Comparison of ENCODE assay signal across 9 cellular contexts in genomic region chr16:68084504-68085258, GRCh38. TPM values are rescaled to one million over a fixed set of nuclear protein-coding genes. Genes with fewer than 3 reads are reported as not detected.
A peak's percentile ranks its signal among the peaks of the same experiment; 100 is the strongest.
DNase-seq lines count a peak whose midpoint lies in the region; ATAC-seq, FAIRE-seq and TF ChIP-seq lines count a peak whose summit lies in the region.
"Had no signal": no experiment of that assay in that cellular context is flagged by ENCODE, and none has a peak within 500 bp of the region (broad histone marks: within the 10 kb centered on the region; RNA-seq: fewer than 3 reads in every experiment).

No MANE protein-coding gene starts in this region.

- H3K4ac ChIP-seq in H1 (replicated peaks; ENCODE audit: insufficient read length, low read depth, low read length) (no peak overlapping the region), mesendoderm (ENCODE audit: low read depth, low read length) (peak overlapping the region; percentile 4)

- WGBS in H1 (ENCODE audit: extremely low coverage in 1 of 2, insufficient coverage in 1 of 2, insufficient read length in 1 of 2, insufficient replicate concordance in 2 of 2, low coverage in 1 of 2, low lambda C conversion rate in 2 of 2, missing lambda C conversion rate in 1 of 2), 2 experiments, result 1% methylated on average over 37 of the region's 45 CpGs; no CpG with 5 or more reads in 1 of the 2 experiments
- WGBS in mesendoderm (ENCODE audit: extremely low coverage, insufficient coverage, low lambda C conversion rate), result no CpG with 5 or more reads among the region's 45 CpGs

- no peaks in the 10 kb centered on the region for H3K36me3 ChIP-seq in BLaER1
- no peaks in the 10 kb centered on the region for H3K36me3 ChIP-seq in H1 (ENCODE audit: control insufficient read depth in 2 of 4, insufficient read depth in 4 of 4, low read length in 3 of 4)
- H3K36me3 ChIP-seq in mesendoderm (ENCODE audit: control insufficient read depth, insufficient read depth, low read length), result no peaks in the 10 kb centered on the region

- no peak for TF ChIP-seq EP300 in H1 (IDR thresholded peaks at IDR 0.05; ENCODE audit: borderline replicate concordance in 1 of 2, low read depth in 2 of 2, low read length in 2 of 2)

- peaks cover 79% of the 10 kb centered on the region for H3K4me1 ChIP-seq in BLaER1
- H3K4me1 ChIP-seq in H1 (replicated peaks in 1 of 4; ENCODE audit: control insufficient read depth in 3 of 4, insufficient read depth in 4 of 4, low read length in 3 of 4), result peaks cover 0 to 11% (median 6%) of the 10 kb centered on the region in 4 experiments; a peak in 6 of 7 replicates
- H3K4me1 ChIP-seq in mesendoderm (ENCODE audit: control insufficient read depth, low read depth, low read length), result no peaks in the 10 kb centered on the region

- H3K27ac ChIP-seq in BLaER1, result peak overlapping the region; percentile 95
- H3K27ac ChIP-seq in H1 (ENCODE audit: low read depth, low read length), result peak overlapping the region; percentile 89
- peak overlapping the region; percentile 93 for H3K27ac ChIP-seq in mesendoderm (ENCODE audit: low read depth, low read length)

- H3K14ac ChIP-seq in H1 (ENCODE audit: insufficient read length), result no peak overlapping the region

- TF ChIP-seq POLR2A in H1 (IDR thresholded peaks at IDR 0.05; ENCODE audit: control extremely low read depth in 1 of 2, low read depth in 2 of 2, low read length in 2 of 2), result peak; percentile 48 to 76

- peaks cover 10% of the 10 kb centered on the region for H3K23me2 ChIP-seq in H1 (ENCODE audit: low read depth, low read length)

- H3K79me2 ChIP-seq in H1 (ENCODE audit: control insufficient read depth in 1 of 2, insufficient read depth in 2 of 2, low read length in 2 of 2), result peaks cover 4 to 39% of the 10 kb centered on the region in 2 experiments; a peak in 3 of 4 replicates
- H3K79me2 ChIP-seq in mesendoderm (ENCODE audit: control insufficient read depth, insufficient read depth, low read length), result peaks cover 17% of the 10 kb centered on the region

- peak; percentile 53 for ATAC-seq in HG03442 (IDR thresholded peaks at IDR 0.05; ENCODE audit: unreplicated experiment)

- POLR2A ChIA-PET in H1 (lab: Charles Lee; ENCODE audit: partially characterized antibody), result interaction anchor here (0.8 to 3.6 kb wide), 22 partner anchors 9 to 278 kb away, joined by 3 to 61 read pairs (median 5); partner anchors contain the start of genes DDX28, DUS2, ESRP2 and LCAT

- H4K8ac ChIP-seq in H1 (ENCODE audit: extremely low read depth, insufficient read depth, low read length), result peak overlapping the region; percentile 93
- H4K8ac ChIP-seq in mesendoderm (ENCODE audit: low read depth, low read length), result peak overlapping the region; percentile 94

- FAIRE-seq in GM19239 (lab: Jason Lieb, UNC), result peak; percentile 85
- no peak for FAIRE-seq in H1 (lab: Jason Lieb, UNC)
- FAIRE-seq: TTC549 had no signal

- no peaks in the 10 kb centered on the region for H3K9me3 ChIP-seq in BLaER1
- H3K9me3 ChIP-seq in H1 (ENCODE audit: insufficient read depth in 2 of 2, low read depth in 1 of 2, low read length in 1 of 2), result no peaks in the 10 kb centered on the region

- peaks cover 33% of the 10 kb centered on the region for H4K20me1 ChIP-seq in BLaER1
- H4K20me1 ChIP-seq in H1 (replicated peaks in 1 of 2; ENCODE audit: control insufficient read depth in 1 of 2, insufficient read depth in 2 of 2, low read length in 2 of 2), result peaks cover 2 to 4% of the 10 kb centered on the region in 2 experiments

- peak overlapping the region; percentile 87 for H2AFZ ChIP-seq in H1 (ENCODE audit: low read length)

- H3K23ac ChIP-seq in H1 (ENCODE audit: insufficient read length) (no peak overlapping the region), mesendoderm (ENCODE audit: low read length) (peak overlapping the region; percentile 74)

- TF ChIP-seq RAD21 in H1 (IDR thresholded peaks at IDR 0.05 in 1 of 2, conservative IDR thresholded peaks at IDR 0.05 in 1 of 2; ENCODE audit: low read depth in 2 of 2, low read length in 2 of 2), result no peak

- H2BK5ac ChIP-seq in H1 (ENCODE audit: low read depth, low read length) (peak overlapping the region; percentile 94; the same call in 1 of the 2 replicates), mesendoderm (ENCODE audit: low read length) (peak overlapping the region; percentile 81)

- peak overlapping the region; percentile 91; the same call in 1 of the 2 replicates for H2BK12ac ChIP-seq in H1 (ENCODE audit: low read depth, low read length)

- H3K9ac ChIP-seq in BLaER1 (peak overlapping the region; percentile 83), H1 (replicated peaks in 1 of 4; ENCODE audit: extremely low read depth in 1 of 4, low read depth in 3 of 4, low read length in 3 of 4) (peak overlapping the region; percentile 56 to 91 (median 81)), mesendoderm (ENCODE audit: low read length) (peak overlapping the region; percentile 94)

- H2BK15ac ChIP-seq in H1 (ENCODE audit: low read length), result no peak overlapping the region
- H2BK15ac ChIP-seq in mesendoderm (replicated peaks; ENCODE audit: low read depth), result no peak overlapping the region

- H3K4me2 ChIP-seq in BLaER1 (peak overlapping the region; percentile 87), H1 (ENCODE audit: insufficient read depth in 1 of 2, low read depth in 2 of 2, low read length in 2 of 2) (peak overlapping the region; percentile 85 to 87), mesendoderm (ENCODE audit: low read length) (peak overlapping the region; percentile 70)

- no peaks in the 10 kb centered on the region for H3K27me3 ChIP-seq in BLaER1
- no peaks in the 10 kb centered on the region for H3K27me3 ChIP-seq in H1 (replicated peaks in 1 of 4; ENCODE audit: control insufficient read depth in 3 of 4, extremely low read depth in 1 of 4, insufficient read depth in 3 of 4, low read length in 3 of 4)
- no peaks in the 10 kb centered on the region for H3K27me3 ChIP-seq in mesendoderm (ENCODE audit: insufficient read depth, low read length, poor library complexity)

- H4K5ac ChIP-seq in H1 (ENCODE audit: insufficient read length, low read depth, low read length) (peak overlapping the region; percentile 97), mesendoderm (ENCODE audit: low read length) (peak overlapping the region; percentile 60)

- peak overlapping the region; percentile 83 for H3K56ac ChIP-seq in H1 (replicated peaks; ENCODE audit: insufficient read length, low read depth, low read length)
- H3K56ac ChIP-seq in mesendoderm (ENCODE audit: low read length), result peak overlapping the region; percentile 96

- H2BK120ac ChIP-seq in H1 (replicated peaks; ENCODE audit: low read depth, low read length), result peak overlapping the region; percentile 59
- no peak overlapping the region for H2BK120ac ChIP-seq in mesendoderm (ENCODE audit: low read depth, low read length)

- DNase-seq in GM19239 (ENCODE audit: insufficient read length, low spot score) (peak; percentile 67), NCI-H82 (lab: John Stamatoyannopoulos, UW) (peak; percentile 97), H1 (ENCODE audit: low read depth in 1 of 2, low spot score in 2 of 2) (peak; percentile 77 to 89), mesendoderm (peak; percentile 98)
- DNase-seq in activated CD8-positive, alpha-beta memory T cell treated with anti-CD3 and anti-CD28 coated beads for 48 hours (ENCODE audit: low read depth in 2 of 3, low spot score in 2 of 3), result peak; percentile 72 to 79 (median 77)
- peak; percentile 70 for DNase-seq in stimulated activated CD8-positive, alpha-beta memory T cell treated with anti-CD3 and anti-CD28 coated beads, Interleukin-15, amount 100 ng/mL, for 1 hour (ENCODE audit: low read depth)

- no peak overlapping the region for H2BK20ac ChIP-seq in H1 (ENCODE audit: low read length)

- H3K79me1 ChIP-seq in H1 (ENCODE audit: low read depth, low read length) (peaks cover 4% of the 10 kb centered on the region; the same call in 1 of the 2 replicates), mesendoderm (ENCODE audit: low read length) (no peaks in the 10 kb centered on the region)

- CTCF ChIA-PET in H1 (lab: Charles Lee; ENCODE audit: partially characterized antibody), result interaction anchor here (0.5 to 4.1 kb wide), 22 partner anchors 9 to 570 kb away, joined by 3 to 32 read pairs (median 4); no protein-coding TSS in a partner anchor

- H3K18ac ChIP-seq in H1 (ENCODE audit: extremely low read depth, low read length) (peak overlapping the region; percentile 97), mesendoderm (ENCODE audit: low read length) (peak overlapping the region; percentile 46)

- H2AK5ac ChIP-seq in H1 (ENCODE audit: low read depth, low read length) (no peak overlapping the region; the same call in 1 of the 2 replicates), mesendoderm (ENCODE audit: low read length) (no peak overlapping the region)

- no peak for TF ChIP-seq CTCF in H1 (IDR thresholded peaks at IDR 0.05; ENCODE audit: control extremely low read depth in 1 of 3, insufficient read depth in 1 of 3, low read depth in 1 of 3, low read length in 3 of 3)

- peak overlapping the region; percentile 70 for H4K91ac ChIP-seq in H1 (replicated peaks; ENCODE audit: insufficient read length, low read length)

- H3K4me3 ChIP-seq in BLaER1 (peak overlapping the region; percentile 89), H1 (ENCODE audit: extremely low read depth in 1 of 4, insufficient read depth in 2 of 4, low read depth in 3 of 4, low read length in 4 of 4) (peak overlapping the region; percentile 57 to 91 (median 83)), mesendoderm (ENCODE audit: low read length) (peak overlapping the region; percentile 69)

TF ChIP-seq in H1, 55 proteins besides CTCF, POLR2A, EP300 and RAD21 (continues in another document):
- TF ChIP-seq CREB1 (IDR thresholded peaks at IDR 0.05), result peak; percentile 40; the same call in 1 of the 2 replicates
- TF ChIP-seq ATF2 (IDR thresholded peaks at IDR 0.05; ENCODE audit: low read length), result no peak

RNA-seq across cellular contexts. Expression of gene NFATC3, which starts 0.5 kb away (rescaled TPM):
- total RNA-seq in H1 (2021; fragmentation: NEBNext Ultra II Directional; extraction: Animal tissue kit (Norgen Biotek cat#: 25700)), result 30.2 and 34.5 TPM in 2 replicates
- polyA plus RNA-seq in H1 (2011; rRNA removed), result 12.0 and 17.6 TPM in 2 replicates
- polyA plus RNA-seq in H1 (2011; cell fraction: cytosol; rRNA removed), result 12.8 TPM
- polyA plus RNA-seq in H1 (2011; cell fraction: nucleus; rRNA removed), result 15.0 TPM
- polyA plus RNA-seq in H1 (2012, experiment 1 of 2), result 10.3 to 13.5 TPM (median 10.7 TPM) in 4 replicates
- polyA plus RNA-seq in H1 (2012, experiment 2 of 2), result 2.0 TPM
- 16.8 TPM for polyA plus RNA-seq in H1 (2013, experiment 1 of 2)
- 17.3 TPM for polyA plus RNA-seq in H1 (2013, experiment 2 of 2)
- polyA minus RNA-seq in H1 (2011; rRNA and poly(A)+ RNA removed), result 62.0 and 80.7 TPM in 2 replicates
- 26.1 TPM for polyA minus RNA-seq in H1 (2011; cell fraction: cytosol; rRNA and poly(A)+ RNA removed)
- 43.2 TPM for polyA minus RNA-seq in H1 (2011; cell fraction: nucleus; rRNA and poly(A)+ RNA removed)
- polyA plus RNA-seq in mesendoderm (2013, experiment 1 of 2), result 18.9 TPM
- 18.0 TPM for polyA plus RNA-seq in mesendoderm (2013, experiment 2 of 2)

Comparison
In these comparisons a context has a peak if more than half of its experiments do, and no peak if none do; other contexts are left out.
1. Peak in every context shown above with its lines: DNase-seq, ATAC-seq, H3K4me3 ChIP-seq and H3K27ac ChIP-seq.